ENCODE assay signal across 1 cellular context in genomic region chr12:4604684-4605193, GRCh38.
TF ChIP-seq lines count a peak whose summit lies in the region.

No MANE protein-coding gene starts in this region.

TF ChIP-seq in HepG2, 621 proteins besides CTCF, POLR2A, EP300 and RAD21 (continued from another document and continues in another):
- TF ChIP-seq, protein P1, sequence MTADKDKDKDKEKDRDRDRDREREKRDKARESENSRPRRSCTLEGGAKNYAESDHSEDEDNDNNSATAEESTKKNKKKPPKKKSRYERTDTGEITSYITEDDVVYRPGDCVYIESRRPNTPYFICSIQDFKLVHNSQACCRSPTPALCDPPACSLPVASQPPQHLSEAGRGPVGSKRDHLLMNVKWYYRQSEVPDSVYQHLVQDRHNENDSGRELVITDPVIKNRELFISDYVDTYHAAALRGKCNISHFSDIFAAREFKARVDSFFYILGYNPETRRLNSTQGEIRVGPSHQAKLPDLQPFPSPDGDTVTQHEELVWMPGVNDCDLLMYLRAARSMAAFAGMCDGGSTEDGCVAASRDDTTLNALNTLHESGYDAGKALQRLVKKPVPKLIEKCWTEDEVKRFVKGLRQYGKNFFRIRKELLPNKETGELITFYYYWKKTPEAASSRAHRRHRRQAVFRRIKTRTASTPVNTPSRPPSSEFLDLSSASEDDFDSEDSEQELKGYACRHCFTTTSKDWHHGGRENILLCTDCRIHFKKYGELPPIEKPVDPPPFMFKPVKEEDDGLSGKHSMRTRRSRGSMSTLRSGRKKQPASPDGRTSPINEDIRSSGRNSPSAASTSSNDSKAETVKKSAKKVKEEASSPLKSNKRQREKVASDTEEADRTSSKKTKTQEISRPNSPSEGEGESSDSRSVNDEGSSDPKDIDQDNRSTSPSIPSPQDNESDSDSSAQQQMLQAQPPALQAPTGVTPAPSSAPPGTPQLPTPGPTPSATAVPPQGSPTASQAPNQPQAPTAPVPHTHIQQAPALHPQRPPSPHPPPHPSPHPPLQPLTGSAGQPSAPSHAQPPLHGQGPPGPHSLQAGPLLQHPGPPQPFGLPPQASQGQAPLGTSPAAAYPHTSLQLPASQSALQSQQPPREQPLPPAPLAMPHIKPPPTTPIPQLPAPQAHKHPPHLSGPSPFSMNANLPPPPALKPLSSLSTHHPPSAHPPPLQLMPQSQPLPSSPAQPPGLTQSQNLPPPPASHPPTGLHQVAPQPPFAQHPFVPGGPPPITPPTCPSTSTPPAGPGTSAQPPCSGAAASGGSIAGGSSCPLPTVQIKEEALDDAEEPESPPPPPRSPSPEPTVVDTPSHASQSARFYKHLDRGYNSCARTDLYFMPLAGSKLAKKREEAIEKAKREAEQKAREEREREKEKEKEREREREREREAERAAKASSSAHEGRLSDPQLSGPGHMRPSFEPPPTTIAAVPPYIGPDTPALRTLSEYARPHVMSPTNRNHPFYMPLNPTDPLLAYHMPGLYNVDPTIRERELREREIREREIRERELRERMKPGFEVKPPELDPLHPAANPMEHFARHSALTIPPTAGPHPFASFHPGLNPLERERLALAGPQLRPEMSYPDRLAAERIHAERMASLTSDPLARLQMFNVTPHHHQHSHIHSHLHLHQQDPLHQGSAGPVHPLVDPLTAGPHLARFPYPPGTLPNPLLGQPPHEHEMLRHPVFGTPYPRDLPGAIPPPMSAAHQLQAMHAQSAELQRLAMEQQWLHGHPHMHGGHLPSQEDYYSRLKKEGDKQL (CRISPR knock-in tag; IDR thresholded peaks at IDR 0.05; ENCODE audit: low read depth) = no peak
- TF ChIP-seq ZNF792 (CRISPR knock-in tag; IDR thresholded peaks at IDR 0.05) (no peak; the same call in 1 of the 2 replicates), ZNF547 (CRISPR knock-in tag; IDR thresholded peaks at IDR 0.05) (no peak), SUZ12 (IDR thresholded peaks at IDR 0.05; ENCODE audit: low read depth, low read length) (no peak), MTA3 (CRISPR knock-in tag; IDR thresholded peaks at IDR 0.05) (no peak), NCOR1 (IDR thresholded peaks at IDR 0.05; ENCODE audit: borderline replicate concordance, low read length) (no peak), ARID4A (CRISPR knock-in tag; IDR thresholded peaks at IDR 0.05; ENCODE audit: borderline replicate concordance) (peak; percentile 71; the same call in 1 of the 2 replicates), ZNF616 (CRISPR knock-in tag; IDR thresholded peaks at IDR 0.05; ENCODE audit: low read depth) (no peak), ZEB1 (IDR thresholded peaks at IDR 0.05; ENCODE audit: insufficient replicate concordance, low read depth) (no peak), ZNF225 (CRISPR knock-in tag; IDR thresholded peaks at IDR 0.05) (0 out of 2 replicates have a peak, but pooled peaks have one; percentile 39), AHR (CRISPR knock-in tag; IDR thresholded peaks at IDR 0.05) (no peak), TFE3 (CRISPR knock-in tag; IDR thresholded peaks at IDR 0.05) (0 out of 2 replicates have a peak, but pooled peaks have one; percentile 14), AGO2 (optimal IDR thresholded peaks at IDR 0.05; ENCODE audit: low read depth, low read length) (no peak), ZNF670 (CRISPR knock-in tag; IDR thresholded peaks at IDR 0.05; ENCODE audit: borderline replicate concordance) (no peak), SALL2 (CRISPR knock-in tag; IDR thresholded peaks at IDR 0.05) (0 out of 2 replicates have a peak, but pooled peaks have one; percentile 29), ZNF253 (CRISPR knock-in tag; IDR thresholded peaks at IDR 0.05; ENCODE audit: borderline replicate concordance) (no peak), WIZ (CRISPR knock-in tag; IDR thresholded peaks at IDR 0.05) (no peak), ZNF576 (CRISPR knock-in tag; IDR thresholded peaks at IDR 0.05) (no peak), ZNF614 (CRISPR knock-in tag; IDR thresholded peaks at IDR 0.05; ENCODE audit: borderline replicate concordance) (0 out of 2 replicates have a peak, but pooled peaks have one; percentile 33), HNF4A (CRISPR knock-in tag; IDR thresholded peaks at IDR 0.05) (no peak), CHD4 (IDR thresholded peaks at IDR 0.05; ENCODE audit: borderline replicate concordance, low read length) (no peak), ZFP37 (CRISPR knock-in tag; IDR thresholded peaks at IDR 0.05; ENCODE audit: borderline replicate concordance) (no peak), MLX (CRISPR knock-in tag; IDR thresholded peaks at IDR 0.05) (no peak), NONO (IDR thresholded peaks at IDR 0.05) (no peak), NONO (CRISPR knock-in tag; conservative IDR thresholded peaks at IDR 0.05) (peak; percentile 39; the same call in 1 of the 2 replicates), ZFP36L1 (CRISPR knock-in tag; IDR thresholded peaks at IDR 0.05) (no peak), ZNF891 (CRISPR knock-in tag; IDR thresholded peaks at IDR 0.05) (peak; percentile 59; the same call in 1 of the 2 replicates), TBX2 (CRISPR knock-in tag; IDR thresholded peaks at IDR 0.05; ENCODE audit: borderline replicate concordance) (peak; percentile 17; the same call in 1 of the 2 replicates), ZNF737 (CRISPR knock-in tag; IDR thresholded peaks at IDR 0.05; ENCODE audit: borderline replicate concordance) (no peak), SSRP1 (CRISPR knock-in tag; IDR thresholded peaks at IDR 0.05) (no peak), ZNF143 (CRISPR knock-in tag; IDR thresholded peaks at IDR 0.05) (no peak), CSRNP2 (CRISPR knock-in tag; conservative IDR thresholded peaks at IDR 0.05; ENCODE audit: low read depth) (no peak), MLLT10 (CRISPR knock-in tag; IDR thresholded peaks at IDR 0.05) (no peak), TARDBP (CRISPR knock-in tag; IDR thresholded peaks at IDR 0.05) (no peak), DPF2 (CRISPR knock-in tag; IDR thresholded peaks at IDR 0.05; ENCODE audit: borderline replicate concordance, low read depth) (no peak), ZNF782 (CRISPR knock-in tag; IDR thresholded peaks at IDR 0.05; ENCODE audit: borderline replicate concordance) (no peak), ZNF781 (CRISPR knock-in tag; IDR thresholded peaks at IDR 0.05; ENCODE audit: borderline replicate concordance, not compliant biosample characterization) (no peak), ZSCAN30 (CRISPR knock-in tag; IDR thresholded peaks at IDR 0.05) (no peak)
- TF ChIP-seq, protein P2, sequence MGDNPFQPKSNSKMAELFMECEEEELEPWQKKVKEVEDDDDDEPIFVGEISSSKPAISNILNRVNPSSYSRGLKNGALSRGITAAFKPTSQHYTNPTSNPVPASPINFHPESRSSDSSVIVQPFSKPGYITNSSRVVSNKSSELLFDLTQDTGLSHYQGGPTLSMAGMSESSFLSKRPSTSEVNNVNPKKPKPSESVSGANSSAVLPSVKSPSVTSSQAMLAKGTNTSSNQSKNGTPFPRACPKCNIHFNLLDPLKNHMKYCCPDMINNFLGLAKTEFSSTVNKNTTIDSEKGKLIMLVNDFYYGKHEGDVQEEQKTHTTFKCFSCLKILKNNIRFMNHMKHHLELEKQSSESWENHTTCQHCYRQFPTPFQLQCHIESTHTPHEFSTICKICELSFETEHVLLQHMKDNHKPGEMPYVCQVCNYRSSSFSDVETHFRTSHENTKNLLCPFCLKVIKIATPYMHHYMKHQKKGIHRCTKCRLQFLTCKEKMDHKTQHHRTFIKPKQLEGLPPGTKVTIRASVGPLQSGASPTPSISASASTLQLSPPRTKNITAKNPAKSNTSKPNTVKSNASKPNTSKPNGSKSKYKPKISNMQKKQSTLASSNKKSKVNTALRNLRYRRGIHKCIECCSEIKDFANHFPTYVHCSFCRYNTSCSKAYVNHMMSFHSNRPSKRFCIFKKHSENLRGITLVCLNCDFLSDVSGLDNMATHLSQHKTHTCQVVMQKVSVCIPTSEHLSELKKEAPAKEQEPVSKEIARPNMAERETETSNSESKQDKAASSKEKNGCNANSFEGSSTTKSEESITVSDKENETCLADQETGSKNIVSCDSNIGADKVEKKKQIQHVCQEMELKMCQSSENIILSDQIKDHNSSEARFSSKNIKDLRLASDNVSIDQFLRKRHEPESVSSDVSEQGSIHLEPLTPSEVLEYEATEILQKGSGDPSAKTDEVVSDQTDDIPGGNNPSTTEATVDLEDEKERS (CRISPR knock-in tag; IDR thresholded peaks at IDR 0.05) = no peak
- TF ChIP-seq, protein P3, sequence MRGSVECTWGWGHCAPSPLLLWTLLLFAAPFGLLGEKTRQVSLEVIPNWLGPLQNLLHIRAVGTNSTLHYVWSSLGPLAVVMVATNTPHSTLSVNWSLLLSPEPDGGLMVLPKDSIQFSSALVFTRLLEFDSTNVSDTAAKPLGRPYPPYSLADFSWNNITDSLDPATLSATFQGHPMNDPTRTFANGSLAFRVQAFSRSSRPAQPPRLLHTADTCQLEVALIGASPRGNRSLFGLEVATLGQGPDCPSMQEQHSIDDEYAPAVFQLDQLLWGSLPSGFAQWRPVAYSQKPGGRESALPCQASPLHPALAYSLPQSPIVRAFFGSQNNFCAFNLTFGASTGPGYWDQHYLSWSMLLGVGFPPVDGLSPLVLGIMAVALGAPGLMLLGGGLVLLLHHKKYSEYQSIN (CRISPR knock-in tag; IDR thresholded peaks at IDR 0.05; ENCODE audit: borderline replicate concordance) = no peak
- TF ChIP-seq, protein P4, sequence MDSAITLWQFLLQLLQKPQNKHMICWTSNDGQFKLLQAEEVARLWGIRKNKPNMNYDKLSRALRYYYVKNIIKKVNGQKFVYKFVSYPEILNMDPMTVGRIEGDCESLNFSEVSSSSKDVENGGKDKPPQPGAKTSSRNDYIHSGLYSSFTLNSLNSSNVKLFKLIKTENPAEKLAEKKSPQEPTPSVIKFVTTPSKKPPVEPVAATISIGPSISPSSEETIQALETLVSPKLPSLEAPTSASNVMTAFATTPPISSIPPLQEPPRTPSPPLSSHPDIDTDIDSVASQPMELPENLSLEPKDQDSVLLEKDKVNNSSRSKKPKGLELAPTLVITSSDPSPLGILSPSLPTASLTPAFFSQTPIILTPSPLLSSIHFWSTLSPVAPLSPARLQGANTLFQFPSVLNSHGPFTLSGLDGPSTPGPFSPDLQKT (CRISPR knock-in tag; IDR thresholded peaks at IDR 0.05; ENCODE audit: borderline replicate concordance) = no peak
- TF ChIP-seq, protein P5, sequence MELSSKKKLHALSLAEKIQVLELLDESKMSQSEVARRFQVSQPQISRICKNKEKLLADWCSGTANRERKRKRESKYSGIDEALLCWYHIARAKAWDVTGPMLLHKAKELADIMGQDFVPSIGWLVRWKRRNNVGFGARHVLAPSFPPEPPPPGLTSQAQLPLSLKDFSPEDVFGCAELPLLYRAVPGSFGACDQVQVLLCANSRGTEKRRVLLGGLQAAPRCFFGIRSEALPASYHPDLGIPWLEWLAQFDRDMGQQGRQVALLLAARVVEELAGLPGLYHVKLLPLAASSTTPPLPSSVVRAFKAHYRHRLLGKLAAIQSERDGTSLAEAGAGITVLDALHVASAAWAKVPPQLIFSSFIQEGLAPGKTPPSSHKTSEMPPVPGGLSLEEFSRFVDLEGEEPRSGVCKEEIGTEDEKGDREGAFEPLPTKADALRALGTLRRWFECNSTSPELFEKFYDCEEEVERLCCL (CRISPR knock-in tag; IDR thresholded peaks at IDR 0.05; ENCODE audit: borderline replicate concordance) = no peak
